Comparison of ENCODE assay signal across 11 cellular contexts in the genomic region with DNA sequence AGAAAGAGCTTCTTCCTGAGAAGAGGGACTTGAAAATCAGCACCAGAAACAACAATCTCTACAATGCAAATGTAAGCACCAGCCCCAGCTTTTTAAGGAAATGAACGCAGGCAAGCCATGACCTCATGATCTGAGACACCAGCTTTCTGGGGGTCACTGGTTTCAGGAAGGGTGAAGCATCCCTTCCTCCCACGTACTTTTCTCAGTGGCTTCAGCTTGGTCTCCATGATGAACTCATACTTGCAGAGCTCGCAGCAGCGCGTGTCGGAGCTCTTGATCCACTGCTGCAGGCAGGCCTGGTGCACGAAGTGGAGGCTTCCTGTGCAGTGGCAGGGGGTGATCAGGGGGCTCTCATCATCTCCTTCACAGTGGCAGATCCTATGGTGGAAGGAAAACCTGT.
DNase-seq lines count a peak whose midpoint lies in the region; ATAC-seq lines count a peak whose summit lies in the region.
"Had no signal": no experiment of that assay in that cellular context is flagged by ENCODE, and none has a peak within 500 bp of the region (broad histone marks: within the 10 kb centered on the region; RNA-seq: fewer than 3 reads in every experiment).

No MANE protein-coding gene starts in this region.

- H3K23ac ChIP-seq in mesenchymal stem cell (ENCODE audit: low read length in 2 of 2): no peak overlapping the region

- H3K4me2 ChIP-seq in mesenchymal stem cell (ENCODE audit: low read length, poor library complexity, severe bottlenecking): no peak overlapping the region

- H3K4ac ChIP-seq in mesenchymal stem cell (ENCODE audit: low read depth in 1 of 2, low read length in 2 of 2): no peak overlapping the region

- 91% methylated on average over 7 of the region's 7 CpGs for WGBS in mesenchymal stem cell

- H3K18ac ChIP-seq in mesenchymal stem cell (ENCODE audit: low read depth in 1 of 2, low read length in 2 of 2): no peak overlapping the region

- peak overlapping the region; percentile 73 for H3K4me3 Mint-ChIP-seq in memory B cell
- no peak overlapping the region for H3K4me3 Mint-ChIP-seq in activated T-cell treated with anti-CD3 and anti-CD28 coated beads, Interleukin-2, amount 50 U/mL, for 4 hours

- ATAC-seq in GM18858 (IDR thresholded peaks at IDR 0.05; ENCODE audit: unreplicated experiment) (peak; percentile 67), GM21576 (IDR thresholded peaks at IDR 0.05; ENCODE audit: unreplicated experiment) (peak; percentile 68), HG03442 (IDR thresholded peaks at IDR 0.05; ENCODE audit: unreplicated experiment) (peak; percentile 63), memory B cell (ENCODE audit: low read depth) (peak; percentile 37)
- ATAC-seq in activated T-cell treated with anti-CD3 and anti-CD28 coated beads, Interleukin-2, amount 50 U/mL, for 4 hours: no peak
- ATAC-seq: body of pancreas had no signal

- H2BK12ac ChIP-seq in mesenchymal stem cell (ENCODE audit: low read length in 2 of 2): no peak overlapping the region

- H3K9me3 ChIP-seq in mesenchymal stem cell (ENCODE audit: control insufficient read depth, low read length): no peaks in the 10 kb centered on the region
- H3K9me3 ChIP-seq: body of pancreas had no signal

- H3K14ac ChIP-seq in mesenchymal stem cell (ENCODE audit: low read length in 2 of 2): no peak overlapping the region

- no peak overlapping the region for H3K4me3 ChIP-seq in mesenchymal stem cell (ENCODE audit: insufficient read depth in 1 of 2, low read depth in 1 of 2, low read length in 2 of 2)
- H3K4me3 ChIP-seq: body of pancreas had no signal

- H3K27me3 Mint-ChIP-seq in memory B cell: no peaks in the 10 kb centered on the region
- H3K27me3 Mint-ChIP-seq in activated T-cell treated with anti-CD3 and anti-CD28 coated beads, Interleukin-2, amount 50 U/mL, for 4 hours (ENCODE audit: low read depth): no peaks in the 10 kb centered on the region

- no peak overlapping the region for H3K27ac ChIP-seq in mesenchymal stem cell (ENCODE audit: low read length, poor library complexity, severe bottlenecking)

- H2AFZ ChIP-seq in mesenchymal stem cell (ENCODE audit: low read depth, low read length): no peak overlapping the region

- H3K4me1 ChIP-seq in mesenchymal stem cell (ENCODE audit: control insufficient read depth, insufficient read depth, low read depth, low read length): peaks cover 8% of the 10 kb centered on the region

- DNase-seq in memory B cell (ENCODE audit: low spot score in 2 of 2) (no peak), mesenchymal stem cell (no peak), NCI-H446 (lab: John Stamatoyannopoulos, UW) (no peak), kidney glomerular epithelial cell (lab: John Stamatoyannopoulos, UW) (no peak)
- DNase-seq in activated T-cell treated with anti-CD3 and anti-CD28 coated beads, Interleukin-2, amount 50 U/mL, for 4 hours: no peak
- DNase-seq: NCI-H1436 treated with DMSO at 0.1 percent for 48 hours, posterior cingulate gyrus had no signal

- no peak overlapping the region for H3K9ac ChIP-seq in mesenchymal stem cell (ENCODE audit: low read length)

- no peak overlapping the region for H2BK15ac ChIP-seq in mesenchymal stem cell (ENCODE audit: low read depth, poor library complexity, severe bottlenecking)

- H2BK120ac ChIP-seq in mesenchymal stem cell (ENCODE audit: low read depth, low read length): no peak overlapping the region

- no peak overlapping the region for H2AK5ac ChIP-seq in mesenchymal stem cell (ENCODE audit: low read length, severe bottlenecking)

- H4K91ac ChIP-seq in mesenchymal stem cell (ENCODE audit: low read length): no peak overlapping the region

- peaks cover 57% of the 10 kb centered on the region for H3K4me1 Mint-ChIP-seq in memory B cell
- H3K4me1 Mint-ChIP-seq in activated T-cell treated with anti-CD3 and anti-CD28 coated beads, Interleukin-2, amount 50 U/mL, for 4 hours (ENCODE audit: low read depth): peaks cover 19% of the 10 kb centered on the region

- H3K27ac Mint-ChIP-seq in memory B cell: peak overlapping the region; percentile 94

- H4K8ac ChIP-seq in mesenchymal stem cell (ENCODE audit: low read length): no peak overlapping the region

- no peaks in the 10 kb centered on the region for H3K27me3 ChIP-seq in mesenchymal stem cell (ENCODE audit: control insufficient read depth in 1 of 2, insufficient read depth in 1 of 2, low read length in 2 of 2)
- H3K27me3 ChIP-seq: body of pancreas had no signal

- peaks cover 27% of the 10 kb centered on the region for H3K36me3 Mint-ChIP-seq in memory B cell
- H3K36me3 Mint-ChIP-seq in activated T-cell treated with anti-CD3 and anti-CD28 coated beads, Interleukin-2, amount 50 U/mL, for 4 hours (ENCODE audit: insufficient read depth): peaks cover 44% of the 10 kb centered on the region

- H3K36me3 ChIP-seq in mesenchymal stem cell (ENCODE audit: control insufficient read depth in 1 of 2, insufficient read depth in 2 of 2, low read depth in 1 of 2, low read length in 2 of 2): peaks cover 26 to 54% of the 10 kb centered on the region in 2 experiments

- H3K79me1 ChIP-seq in mesenchymal stem cell (replicated peaks; ENCODE audit: low read length, poor library complexity, severe bottlenecking): peaks cover 8% of the 10 kb centered on the region

- no peak overlapping the region for H2BK5ac ChIP-seq in mesenchymal stem cell (ENCODE audit: low read depth, low read length, poor library complexity, severe bottlenecking)

- no peaks in the 10 kb centered on the region for H3K9me3 Mint-ChIP-seq in memory B cell
- no peaks in the 10 kb centered on the region for H3K9me3 Mint-ChIP-seq in activated T-cell treated with anti-CD3 and anti-CD28 coated beads, Interleukin-2, amount 50 U/mL, for 4 hours

Comparison
In these comparisons a context has a peak if more than half of its experiments do, and no peak if none do; other contexts are left out.
1. ATAC-seq: peak in GM18858 (single experiment), GM21576 (single experiment), HG03442 (single experiment) and memory B cell (single experiment); none in activated T-cell treated with anti-CD3 and anti-CD28 coated beads, Interleukin-2, amount 50 U/mL, for 4 hours (0 of 2).